ENCODE assay signal across 8 cellular contexts in genomic region chr6:68876792-68877493, GRCh38.
DNase-seq lines count a peak whose midpoint lies in the region; ATAC-seq and TF ChIP-seq lines count a peak whose summit lies in the region.

No MANE protein-coding gene starts in this region.

- no peaks in the 10 kb centered on the region for H3K4me1 Mint-ChIP-seq in activated T-cell treated with anti-CD3 and anti-CD28 coated beads, Interleukin-2, amount 50 U/mL, for 4 hours (ENCODE audit: low read depth)

- no peak overlapping the region for H3K4me2 ChIP-seq in fibroblast of lung (ENCODE audit: extremely low read depth, insufficient read depth, low read length)

- H3K4me3 ChIP-seq in HEK293 (ENCODE audit: low read depth, low read length) (no peak overlapping the region), fibroblast of lung (replicated peaks in 1 of 4; ENCODE audit: control extremely low read depth in 1 of 4, insufficient read depth in 1 of 4, low read depth in 3 of 4, low read length in 4 of 4) (no peak overlapping the region)

- H3K4me1 ChIP-seq in HEK293 (ENCODE audit: control insufficient read depth, insufficient read depth, low read length) (no peaks in the 10 kb centered on the region), fibroblast of lung (ENCODE audit: control insufficient read depth, extremely low read depth, insufficient read depth, low read length) (no peaks in the 10 kb centered on the region)

- no peaks in the 10 kb centered on the region for H3K79me2 ChIP-seq in fibroblast of lung (ENCODE audit: control insufficient read depth, insufficient read depth, low read length)

- TF ChIP-seq CTCF in HEK293 (tag by site-specific recombination; IDR thresholded peaks at IDR 0.05) (no peak), fibroblast of lung (conservative IDR thresholded peaks at IDR 0.05 in 1 of 2, IDR thresholded peaks at IDR 0.05 in 1 of 2; ENCODE audit: low read depth in 1 of 2, low read length in 2 of 2) (peak in 1 of 2 donors; percentile 37)

- no peak overlapping the region for H2AFZ ChIP-seq in fibroblast of lung (ENCODE audit: low read length)

- no peaks in the 10 kb centered on the region for H3K36me3 ChIP-seq in HEK293 (ENCODE audit: control insufficient read depth in 2 of 2, insufficient read depth in 1 of 2, low read length in 2 of 2)
- no peaks in the 10 kb centered on the region for H3K36me3 ChIP-seq in fibroblast of lung (ENCODE audit: control insufficient read depth, insufficient read depth, low read length)

- no peaks in the 10 kb centered on the region for H4K20me1 ChIP-seq in fibroblast of lung (ENCODE audit: control insufficient read depth, extremely low read depth, insufficient read depth, low read length)

- DNase-seq in DMS53 treated with DMSO at 0.1 percent for 48 hours (lab: John Stamatoyannopoulos, UW; ENCODE audit: unreplicated experiment) (peak; percentile 51), NCI-H526 treated with DMSO at 0.1 percent for 48 hours (lab: John Stamatoyannopoulos, UW) (peak; percentile 33), fibroblast of lung (ENCODE audit: low read depth in 2 of 2) (peak; percentile 0 to 53), NCI-H128 (lab: John Stamatoyannopoulos, UW; ENCODE audit: unreplicated experiment) (no peak), dedifferentiated amniotic fluid mesenchymal stem cell (ENCODE audit: extremely low spot score) (no peak)
- DNase-seq in activated T-cell treated with anti-CD3 and anti-CD28 coated beads, Interleukin-2, amount 50 U/mL, for 4 hours = no peak

- H3K27me3 ChIP-seq in fibroblast of lung (ENCODE audit: control insufficient read depth, insufficient read depth, low read length) = no peaks in the 10 kb centered on the region

- no peaks in the 10 kb centered on the region for H3K27me3 Mint-ChIP-seq in activated T-cell treated with anti-CD3 and anti-CD28 coated beads, Interleukin-2, amount 50 U/mL, for 4 hours (ENCODE audit: low read depth)

- POLR2A ChIA-PET in HEK293 (lab: Yijun Ruan, JAX) = no interaction called here

- H3K4me3 Mint-ChIP-seq in activated T-cell treated with anti-CD3 and anti-CD28 coated beads, Interleukin-2, amount 50 U/mL, for 4 hours = no peak overlapping the region

- no peaks in the 10 kb centered on the region for H3K9me3 Mint-ChIP-seq in activated T-cell treated with anti-CD3 and anti-CD28 coated beads, Interleukin-2, amount 50 U/mL, for 4 hours

- H3K9ac ChIP-seq in fibroblast of lung (ENCODE audit: insufficient read depth, low read length) = no peak overlapping the region

- no peak for ATAC-seq in HG02763 (IDR thresholded peaks at IDR 0.05; ENCODE audit: unreplicated experiment)
- no peak for ATAC-seq in activated T-cell treated with anti-CD3 and anti-CD28 coated beads, Interleukin-2, amount 50 U/mL, for 4 hours

- H3K9me3 ChIP-seq in HEK293 (ENCODE audit: control insufficient read depth, insufficient read depth, low read depth, low read length) (no peaks in the 10 kb centered on the region), fibroblast of lung (ENCODE audit: control insufficient read depth, insufficient read depth, low read depth, low read length) (no peaks in the 10 kb centered on the region)

- no peaks in the 10 kb centered on the region for H3K36me3 Mint-ChIP-seq in activated T-cell treated with anti-CD3 and anti-CD28 coated beads, Interleukin-2, amount 50 U/mL, for 4 hours (ENCODE audit: insufficient read depth)

- no peak overlapping the region for H3K27ac ChIP-seq in HEK293 (ENCODE audit: extremely low read depth, low read depth, low read length)
- H3K27ac ChIP-seq in fibroblast of lung (ENCODE audit: insufficient read depth, low read length) = no peak overlapping the region

- CTCF ChIA-PET in HEK293 (lab: Yijun Ruan, JAX) = interaction anchor here (1.1 kb wide), 1 partner anchor 56 kb away, joined by 3 read pairs; no protein-coding TSS in a partner anchor

TF ChIP-seq in HEK293, 187 proteins besides CTCF, POLR2A, EP300 and RAD21:
- peak; percentile 55 for TF ChIP-seq ZNF654 (tag by site-specific recombination; IDR thresholded peaks at IDR 0.05; ENCODE audit: low read depth)
- TF ChIP-seq, protein P1, sequence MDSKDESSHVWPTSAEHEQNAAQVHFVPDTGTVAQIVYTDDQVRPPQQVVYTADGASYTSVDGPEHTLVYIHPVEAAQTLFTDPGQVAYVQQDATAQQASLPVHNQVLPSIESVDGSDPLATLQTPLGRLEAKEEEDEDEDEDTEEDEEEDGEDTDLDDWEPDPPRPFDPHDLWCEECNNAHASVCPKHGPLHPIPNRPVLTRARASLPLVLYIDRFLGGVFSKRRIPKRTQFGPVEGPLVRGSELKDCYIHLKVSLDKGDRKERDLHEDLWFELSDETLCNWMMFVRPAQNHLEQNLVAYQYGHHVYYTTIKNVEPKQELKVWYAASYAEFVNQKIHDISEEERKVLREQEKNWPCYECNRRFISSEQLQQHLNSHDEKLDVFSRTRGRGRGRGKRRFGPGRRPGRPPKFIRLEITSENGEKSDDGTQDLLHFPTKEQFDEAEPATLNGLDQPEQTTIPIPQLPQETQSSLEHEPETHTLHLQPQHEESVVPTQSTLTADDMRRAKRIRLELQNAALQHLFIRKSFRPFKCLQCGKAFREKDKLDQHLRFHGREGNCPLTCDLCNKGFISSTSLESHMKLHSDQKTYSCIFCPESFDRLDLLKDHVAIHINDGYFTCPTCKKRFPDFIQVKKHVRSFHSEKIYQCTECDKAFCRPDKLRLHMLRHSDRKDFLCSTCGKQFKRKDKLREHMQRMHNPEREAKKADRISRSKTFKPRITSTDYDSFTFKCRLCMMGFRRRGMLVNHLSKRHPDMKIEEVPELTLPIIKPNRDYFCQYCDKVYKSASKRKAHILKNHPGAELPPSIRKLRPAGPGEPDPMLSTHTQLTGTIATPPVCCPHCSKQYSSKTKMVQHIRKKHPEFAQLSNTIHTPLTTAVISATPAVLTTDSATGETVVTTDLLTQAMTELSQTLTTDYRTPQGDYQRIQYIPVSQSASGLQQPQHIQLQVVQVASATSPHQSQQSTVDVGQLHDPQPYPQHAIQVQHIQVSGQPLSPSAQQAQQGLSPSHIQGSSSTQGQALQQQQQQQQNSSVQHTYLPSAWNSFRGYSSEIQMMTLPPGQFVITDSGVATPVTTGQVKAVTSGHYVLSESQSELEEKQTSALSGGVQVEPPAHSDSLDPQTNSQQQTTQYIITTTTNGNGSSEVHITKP (tag by site-specific recombination; IDR thresholded peaks at IDR 0.05) = no peak
TF ChIP-seq in HEK293: peak in this region for 1.

Comparison
In these comparisons a context has a peak if more than half of its experiments do, and no peak if none do; other contexts are left out.
1. DNase-seq: peak in DMS53 treated with DMSO at 0.1 percent for 48 hours (single experiment), NCI-H526 treated with DMSO at 0.1 percent for 48 hours (single experiment) and fibroblast of lung (2 of 2); none in NCI-H128 (single experiment), activated T-cell treated with anti-CD3 and anti-CD28 coated beads, Interleukin-2, amount 50 U/mL, for 4 hours (single experiment) and dedifferentiated amniotic fluid mesenchymal stem cell (single experiment).